Comparison of ENCODE assay signal across 8 cellular contexts in the genomic region with DNA sequence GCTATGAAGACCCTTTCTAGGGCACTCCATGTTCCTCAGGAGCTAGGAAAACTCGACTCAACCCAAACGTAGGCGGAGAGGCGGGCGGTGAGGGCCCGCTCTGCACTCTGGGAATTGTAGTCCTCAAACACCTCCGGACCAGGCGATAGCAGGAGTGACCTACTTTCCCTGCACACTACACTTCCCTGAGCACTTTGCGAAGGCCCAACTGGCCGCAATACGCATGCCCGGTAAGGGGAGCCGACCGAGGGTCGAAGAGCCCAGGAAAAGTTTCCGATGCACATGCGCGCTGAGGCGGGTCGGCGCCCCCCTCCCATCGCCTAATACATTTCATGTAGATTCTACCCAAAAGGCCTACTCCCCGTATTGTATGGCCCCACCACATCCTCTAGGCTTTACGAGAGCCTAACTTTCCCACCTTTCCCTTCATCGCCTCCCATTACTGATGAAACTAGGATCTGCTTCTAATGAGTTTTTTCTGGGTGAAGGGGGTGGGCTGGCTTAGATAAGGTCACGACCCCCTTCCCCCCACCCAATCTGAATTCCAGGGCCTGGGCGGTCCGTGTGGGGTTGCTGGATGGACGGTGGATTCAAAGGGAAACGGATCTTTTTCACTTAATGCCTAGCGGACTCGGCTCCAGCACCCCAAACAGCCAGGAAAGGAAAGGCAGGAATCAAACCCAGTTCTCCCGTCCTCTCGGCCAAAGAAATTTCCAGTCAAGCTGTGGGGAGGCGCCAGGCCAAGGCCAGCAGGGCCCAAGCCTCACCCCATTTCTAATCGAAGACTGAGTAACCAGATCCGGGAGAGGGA. TPM values are rescaled to one million over a fixed set of nuclear protein-coding genes. Genes with fewer than 3 reads are reported as not detected.
DNase-seq lines count a peak whose midpoint lies in the region; ATAC-seq and TF ChIP-seq lines count a peak whose summit lies in the region.

No MANE protein-coding gene starts in this region.

- peak; percentile 38 for ATAC-seq in GM21825 (IDR thresholded peaks at IDR 0.05; ENCODE audit: unreplicated experiment)
- ATAC-seq in naive thymus-derived CD8-positive, alpha-beta T cell: peak; percentile 17 to 32
- peak; percentile 65 for ATAC-seq in stimulated activated memory B cell treated with anti-CD40 and anti-IgM and Interleukin-4, amounts not matched to agents 10 μg/mL and 1 μg/mL and 100 μg/mL, for 72 hours

- H3K4me3 Mint-ChIP-seq in naive thymus-derived CD8-positive, alpha-beta T cell: peak overlapping the region; percentile 88 to 100 (median 94)
- H3K4me3 Mint-ChIP-seq in stimulated activated memory B cell treated with anti-CD40 and anti-IgM and Interleukin-4, amounts not matched to agents 10 μg/mL and 1 μg/mL and 100 μg/mL, for 72 hours: peak overlapping the region; percentile 92

- H3K36me3 Mint-ChIP-seq in naive thymus-derived CD8-positive, alpha-beta T cell: peaks cover 0 to 2% (median 0%) of the 10 kb centered on the region in 3 donors
- H3K36me3 Mint-ChIP-seq in stimulated activated memory B cell treated with anti-CD40 and anti-IgM and Interleukin-4, amounts not matched to agents 10 μg/mL and 1 μg/mL and 100 μg/mL, for 72 hours: peaks cover 23% of the 10 kb centered on the region

- H3K9me3 Mint-ChIP-seq in naive thymus-derived CD8-positive, alpha-beta T cell: no peaks in the 10 kb centered on the region
- H3K9me3 Mint-ChIP-seq in stimulated activated memory B cell treated with anti-CD40 and anti-IgM and Interleukin-4, amounts not matched to agents 10 μg/mL and 1 μg/mL and 100 μg/mL, for 72 hours: no peaks in the 10 kb centered on the region

- TF ChIP-seq POLR2A in Raji (IDR thresholded peaks at IDR 0.05; ENCODE audit: insufficient read depth, low read depth, low read length): peak; percentile 52

- H3K4me1 Mint-ChIP-seq in naive thymus-derived CD8-positive, alpha-beta T cell: peaks cover 21 to 40% (median 32%) of the 10 kb centered on the region in 4 donors
- H3K4me1 Mint-ChIP-seq in stimulated activated memory B cell treated with anti-CD40 and anti-IgM and Interleukin-4, amounts not matched to agents 10 μg/mL and 1 μg/mL and 100 μg/mL, for 72 hours: peaks cover 50% of the 10 kb centered on the region

- DNase-seq in DMS79 treated with DMSO at 0.1 percent for 48 hours (lab: John Stamatoyannopoulos, UW): peak; percentile 84
- peak; percentile 95 for DNase-seq in LHCN-M2 (ENCODE audit: low read depth)
- DNase-seq in activated effector memory CD4-positive, alpha-beta T cell treated with Interleukin-2 at 50 U/mL for 16 hours: peak; percentile 76
- peak; percentile 94 for DNase-seq in fibroblast of peridontal ligament (ENCODE audit: extremely low read depth)
- peak; percentile 52 to 87 (median 74) for DNase-seq in naive thymus-derived CD8-positive, alpha-beta T cell

- H3K27me3 Mint-ChIP-seq in naive thymus-derived CD8-positive, alpha-beta T cell: no peaks in the 10 kb centered on the region
- H3K27me3 Mint-ChIP-seq in stimulated activated memory B cell treated with anti-CD40 and anti-IgM and Interleukin-4, amounts not matched to agents 10 μg/mL and 1 μg/mL and 100 μg/mL, for 72 hours: no peaks in the 10 kb centered on the region

- POLR2A ChIA-PET in naive thymus-derived CD8-positive, alpha-beta T cell (lab: Charles Lee): interaction anchor here (1.1 to 6.4 kb wide), 9 partner anchors 7 to 143 kb away, joined by 3 to 216 read pairs (median 12); a partner anchor contains a TSS

- H3K27ac Mint-ChIP-seq in naive thymus-derived CD8-positive, alpha-beta T cell: peak overlapping the region; percentile 91 to 97 (median 95)
- peak overlapping the region; percentile 98 for H3K27ac Mint-ChIP-seq in stimulated activated memory B cell treated with anti-CD40 and anti-IgM and Interleukin-4, amounts not matched to agents 10 μg/mL and 1 μg/mL and 100 μg/mL, for 72 hours

RNA-seq across cellular contexts. Expression of a gene that starts 2.0 kb away (rescaled TPM):
- 17.8 and 22.9 TPM in 2 replicates for total RNA-seq in LHCN-M2 (2014; rRNA removed)
- 17.6 TPM for polyA plus RNA-seq in LHCN-M2 (2012)
- 10 to 100 TPM; 26.2 to 26.4 TPM for total RNA-seq in naive thymus-derived CD8-positive, alpha-beta T cell
- 10 to 100 TPM in 1 of 3 donors, 1 to 10 TPM in 2; 8.7 to 12.1 (median 9.0) TPM for polyA plus RNA-seq in naive thymus-derived CD8-positive, alpha-beta T cell

RNA-seq across cellular contexts. Expression of a gene that starts 23.9 kb away (rescaled TPM):
- 71.5 and 80.7 TPM in 2 replicates for total RNA-seq in LHCN-M2 (2014; rRNA removed)
- polyA plus RNA-seq in LHCN-M2 (2012): 51.6 TPM
- 10 to 100 TPM; 34.0 to 35.8 TPM for total RNA-seq in naive thymus-derived CD8-positive, alpha-beta T cell
- 10 to 100 TPM; 17.2 to 21.4 (median 17.9) TPM for polyA plus RNA-seq in naive thymus-derived CD8-positive, alpha-beta T cell

RNA-seq across cellular contexts. Expression of a gene that starts 24.4 kb away (rescaled TPM):
- total RNA-seq in LHCN-M2 (2014; rRNA removed): 61.2 and 64.4 TPM in 2 replicates
- 76.4 TPM for polyA plus RNA-seq in LHCN-M2 (2012)
- total RNA-seq in naive thymus-derived CD8-positive, alpha-beta T cell: 10 to 100 TPM; 67.7 to 75.1 TPM
- 10 to 100 TPM; 64.2 to 91.9 (median 72.3) TPM for polyA plus RNA-seq in naive thymus-derived CD8-positive, alpha-beta T cell

Comparison
In these comparisons a context has a peak if more than half of its experiments do, and no peak if none do; other contexts are left out.
1. Peak in every context shown above with its lines: DNase-seq and ATAC-seq.